Comparison of ENCODE assay signal across 22 cellular contexts in genomic region chr14:56000846-56001245, GRCh38.
A peak's percentile ranks its signal among the peaks of the same experiment; 100 is the strongest.
DNase-seq lines count a peak whose midpoint lies in the region; ATAC-seq, FAIRE-seq and TF ChIP-seq lines count a peak whose summit lies in the region.
"Had no signal": no experiment of that assay in that cellular context is flagged by ENCODE, and none has a peak within 500 bp of the region (broad histone marks: within the 10 kb centered on the region; RNA-seq: fewer than 3 reads in every experiment).

No MANE protein-coding gene starts in this region.

- FAIRE-seq in HepG2 (lab: Jason Lieb, UNC), result no peak
- FAIRE-seq: A549, GM12892 had no signal

- H3K9me3 Mint-ChIP-seq in GM23338, result peaks cover 11% of the 10 kb centered on the region

- H3K4me1 ChIP-seq in HepG2 (ENCODE audit: insufficient read depth, low read length), result no peaks in the 10 kb centered on the region
- no peaks in the 10 kb centered on the region for H3K4me1 ChIP-seq in right lobe of liver
- H3K4me1 ChIP-seq in adrenal gland (replicated peaks in 1 of 2), result no peaks in the 10 kb centered on the region
- peaks cover 4% of the 10 kb centered on the region for H3K4me1 ChIP-seq in body of pancreas
- peaks cover 21% of the 10 kb centered on the region for H3K4me1 ChIP-seq in GM23338 (ENCODE audit: insufficient read depth)
- H3K4me1 ChIP-seq: BE2C had no signal

- CTCF ChIA-PET in HepG2 (lab: Yijun Ruan, JAX; ENCODE audit: low intra/inter-chr PET ratio, low total read pairs), result no interaction called here

- no peak overlapping the region for H3K9ac ChIP-seq in HepG2 (ENCODE audit: insufficient read depth, low read depth, low read length)
- H3K9ac ChIP-seq: BLaER1 treated with 17β-estradiol and CSF1 and Interleukin-3, amounts not matched to agents 10 nM and 100 nM had no signal

- BruUV-seq in HepG2 (replicated peaks; lab: Mats Ljungman, UMichigan), result no TSS peak

- ATAC-seq in HepG2 (no peak), right lobe of liver (no peak), body of pancreas (no peak), GM23338 (no peak)
- ATAC-seq: A549, HCT116 had no signal

- H3K79me2 ChIP-seq in HepG2 (ENCODE audit: insufficient read depth, low read length) (no peaks in the 10 kb centered on the region), GM23338 (replicated peaks; ENCODE audit: insufficient read depth) (no peaks in the 10 kb centered on the region)

- intact Hi-C loops in HepG2 (cut with micrococcal nuclease; ENCODE audit: unreplicated experiment) (no loop called here), right lobe of liver (cut with DNase I) (no loop called here), adrenal gland (cut with DNase I) (no loop called here), body of pancreas (cut with DNase I) (no loop called here)

- 7% methylated on average over 3 of the region's 3 CpGs for WGBS in HepG2 (ENCODE audit: low lambda C conversion rate)
- WGBS in right lobe of liver (ENCODE audit: insufficient coverage, low coverage, low lambda C conversion rate, missing lambda C conversion rate), result 87% methylated on average over 3 of the region's 3 CpGs
- WGBS in adrenal gland, 4 donors, result 59 to 69% (median 63%) methylated on average over 3 of the region's 3 CpGs
- WGBS in body of pancreas, 2 donors, result 42 to 45% methylated on average over 3 of the region's 3 CpGs

- no peaks in the 10 kb centered on the region for H4K20me1 ChIP-seq in HepG2 (ENCODE audit: insufficient read depth, low read length)
- H4K20me1 ChIP-seq in GM23338 (replicated peaks; ENCODE audit: insufficient read depth), result no peaks in the 10 kb centered on the region
- H4K20me1 ChIP-seq: BLaER1 treated with 17β-estradiol and CSF1 and Interleukin-3, amounts not matched to agents 10 nM and 100 nM had no signal

- H3K4me2 ChIP-seq in HepG2 (ENCODE audit: low read depth, low read length), result no peak overlapping the region
- H3K4me2 ChIP-seq in GM23338, result no peak overlapping the region
- H3K4me2 ChIP-seq: A549; BLaER1 treated with 17β-estradiol and CSF1 and Interleukin-3, amounts not matched to agents 10 nM and 100 nM had no signal

- TF ChIP-seq CTCF in HepG2 (CRISPR knock-in tag; IDR thresholded peaks at IDR 0.05) (no peak), right lobe of liver (IDR thresholded peaks at IDR 0.05) (no peak), adrenal gland (IDR thresholded peaks at IDR 0.05) (no peak), body of pancreas (IDR thresholded peaks at IDR 0.05) (no peak), GM23338 (conservative IDR thresholded peaks at IDR 0.05; ENCODE audit: low read depth in 2 of 2) (no peak)

- H3K27me3 Mint-ChIP-seq in GM23338 (ENCODE audit: insufficient read depth, low read depth, poor library complexity), result peaks cover 17% of the 10 kb centered on the region

- peaks cover 19% of the 10 kb centered on the region for H3K4me1 Mint-ChIP-seq in GM23338

- peaks cover 3% of the 10 kb centered on the region; the same call in 1 of the 2 replicates for H3K9me2 ChIP-seq in GM23338 (ENCODE audit: insufficient read depth)

- TF ChIP-seq EP300 in HepG2 (IDR thresholded peaks at IDR 0.05; ENCODE audit: low read depth in 2 of 2, low read length in 2 of 2) (no peak), HepG2 (CRISPR knock-in tag; IDR thresholded peaks at IDR 0.05; ENCODE audit: borderline replicate concordance) (no peak)

- H3K9me3 ChIP-seq in HepG2 (ENCODE audit: low read length) (no peaks in the 10 kb centered on the region), right lobe of liver (no peaks in the 10 kb centered on the region), adrenal gland (replicated peaks in 1 of 3) (no peaks in the 10 kb centered on the region), body of pancreas (no peaks in the 10 kb centered on the region)
- H3K9me3 ChIP-seq: A549, BE2C had no signal

- in situ Hi-C loops in HepG2 (cut with HindIII; ENCODE audit: extremely low pct_ligation_motif_present, low pct_unique_long_range_greater_than_20kb), result no loop called here

- H3K36me3 ChIP-seq in HepG2 (replicated peaks in 1 of 2; ENCODE audit: control insufficient read depth in 1 of 2, insufficient read depth in 2 of 2, low read length in 2 of 2) (no peaks in the 10 kb centered on the region), right lobe of liver (no peaks in the 10 kb centered on the region), adrenal gland (replicated peaks in 1 of 2) (no peaks in the 10 kb centered on the region), body of pancreas (replicated peaks in 1 of 2; ENCODE audit: insufficient read depth in 1 of 2, low read depth in 2 of 2) (no peaks in the 10 kb centered on the region), GM23338 (ENCODE audit: insufficient read depth) (no peaks in the 10 kb centered on the region)
- H3K36me3 ChIP-seq: BE2C; BLaER1 treated with 17β-estradiol and CSF1 and Interleukin-3, amounts not matched to agents 10 nM and 100 nM had no signal

- 0 out of 5 replicates have a peak, but pooled peaks cover 0 to 4% of the 10 kb centered on the region in 2 experiments for H3K27me3 ChIP-seq in HepG2 (ENCODE audit: control insufficient read depth in 1 of 2, insufficient read depth in 2 of 2, low read length in 2 of 2)
- H3K27me3 ChIP-seq in right lobe of liver, result no peaks in the 10 kb centered on the region
- H3K27me3 ChIP-seq in adrenal gland, result no peaks in the 10 kb centered on the region
- no peaks in the 10 kb centered on the region for H3K27me3 ChIP-seq in body of pancreas
- H3K27me3 ChIP-seq in GM23338 (ENCODE audit: insufficient read depth), result no peaks in the 10 kb centered on the region
- H3K27me3 ChIP-seq: BE2C; BLaER1 treated with 17β-estradiol and CSF1 and Interleukin-3, amounts not matched to agents 10 nM and 100 nM had no signal

- no peak overlapping the region for H3K27ac Mint-ChIP-seq in GM23338
- H3K27ac Mint-ChIP-seq: CD4-positive, alpha-beta memory T cell had no signal

- no peak for TF ChIP-seq RAD21 in HepG2 (CRISPR knock-in tag; IDR thresholded peaks at IDR 0.05)

- no peak overlapping the region for H2AFZ ChIP-seq in HepG2 (ENCODE audit: low read length)
- H2AFZ ChIP-seq in GM23338, result no peak overlapping the region

- DNase-seq in HepG2 (ENCODE audit: low spot score) (no peak), right lobe of liver (no peak), adrenal gland (peak in 4 of 7 donors; percentile 26 to 46 (median 39)), body of pancreas (peak in 3 of 4 donors; percentile 14 to 29 (median 14)), GM23338 (ENCODE audit: low spot score) (no peak), NCI-H1048 (lab: John Stamatoyannopoulos, UW) (no peak), C1 segment of cervical spinal cord (lab: John Stamatoyannopoulos, UW) (no peak)
- DNase-seq: 8988T; ACHN; AML-193; BE2C; Calu3; CD4-positive, alpha-beta memory T cell; COR-L47; DMS53; DMS79 treated with DMSO at 0.1 percent for 48 hours; GF-D8; H9 had no signal

- no peak overlapping the region for H3K27ac ChIP-seq in HepG2 (ENCODE audit: extremely low read length, insufficient read depth, low read length)
- H3K27ac ChIP-seq in right lobe of liver, result no peak overlapping the region
- H3K27ac ChIP-seq in adrenal gland, result no peak overlapping the region
- no peak overlapping the region for H3K27ac ChIP-seq in body of pancreas
- H3K27ac ChIP-seq in GM23338 (ENCODE audit: low read depth), result no peak overlapping the region
- H3K27ac ChIP-seq: A549; BLaER1 treated with 17β-estradiol and CSF1 and Interleukin-3, amounts not matched to agents 10 nM and 100 nM had no signal

- no peak overlapping the region for H3K4me3 Mint-ChIP-seq in GM23338
- H3K4me3 Mint-ChIP-seq: CD4-positive, alpha-beta memory T cell; H9 had no signal

- TF ChIP-seq POLR2A in HepG2 (IDR thresholded peaks at IDR 0.05; ENCODE audit: insufficient read depth in 1 of 2, low read depth in 2 of 2, low read length in 2 of 2) (no peak), right lobe of liver (IDR thresholded peaks at IDR 0.05) (no peak), adrenal gland (IDR thresholded peaks at IDR 0.05) (no peak), body of pancreas (IDR thresholded peaks at IDR 0.05) (no peak)

- POLR2A ChIA-PET in HepG2 (lab: Yijun Ruan, JAX), result no interaction called here

- H3K4me3 ChIP-seq in HepG2 (replicated peaks in 1 of 3; ENCODE audit: insufficient read depth in 1 of 3, low read depth in 2 of 3, low read length in 3 of 3), result no peak overlapping the region
- no peak overlapping the region for H3K4me3 ChIP-seq in right lobe of liver
- H3K4me3 ChIP-seq in adrenal gland, result no peak overlapping the region
- H3K4me3 ChIP-seq in body of pancreas, result no peak overlapping the region
- H3K4me3 ChIP-seq in GM23338, result no peak overlapping the region
- H3K4me3 ChIP-seq: A549; BLaER1 treated with 17β-estradiol and CSF1 and Interleukin-3, amounts not matched to agents 10 nM and 100 nM had no signal

- peaks cover 3% of the 10 kb centered on the region; the same call in 2 of the 3 replicates for H3K36me3 Mint-ChIP-seq in GM23338 (ENCODE audit: low read depth)

- no peaks in the 10 kb centered on the region for H3F3A ChIP-seq in GM23338 (replicated peaks; ENCODE audit: low read depth)

TF ChIP-seq in HepG2, 621 proteins besides CTCF, POLR2A, EP300 and RAD21 (continues in another document):
- TF ChIP-seq MED8 (CRISPR knock-in tag; IDR thresholded peaks at IDR 0.05; ENCODE audit: insufficient replicate concordance), result no peak

TF ChIP-seq in GM23338, 12 proteins besides CTCF, POLR2A, EP300 and RAD21 (continues in another document):
- no peak for TF ChIP-seq ZNF331 (CRISPR knock-in tag; IDR thresholded peaks at IDR 0.05; ENCODE audit: low read depth)

Comparison
In these comparisons a context has a peak if more than half of its experiments do, and no peak if none do; other contexts are left out.
1. DNase-seq: peak in adrenal gland (4 of 7) and body of pancreas (3 of 4); none in HepG2 (single experiment), right lobe of liver (0 of 3), GM23338 (single experiment), NCI-H1048 (single experiment) and C1 segment of cervical spinal cord (0 of 14).